1 cellular context compared by ENCODE assay signal in the genomic region with DNA sequence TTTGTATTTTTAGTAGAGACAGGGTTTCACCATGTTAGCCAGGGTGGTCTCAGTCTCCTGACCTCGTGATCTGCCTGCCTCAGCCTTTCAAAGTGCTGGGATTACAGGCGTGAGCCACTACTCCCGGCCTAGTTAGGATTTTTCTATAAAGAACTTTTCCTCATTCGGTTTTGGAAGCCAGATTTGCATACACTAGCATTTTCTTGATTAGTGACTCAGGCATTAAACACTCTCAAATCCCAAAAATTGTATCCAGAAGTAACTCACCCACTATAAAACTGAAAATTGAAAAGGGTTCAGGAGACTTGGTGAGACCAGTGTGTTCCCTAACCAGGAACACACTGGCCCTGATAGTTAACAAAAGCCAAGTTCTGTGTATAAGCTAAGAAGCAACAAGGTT.
TF ChIP-seq lines count a peak whose summit lies in the region.

No MANE protein-coding gene starts in this region.

TF ChIP-seq in H1, 55 proteins besides CTCF, POLR2A, EP300 and RAD21:
- TF ChIP-seq TBP (IDR thresholded peaks at IDR 0.05; ENCODE audit: low read depth, low read length), result no peak
- TF ChIP-seq CHD2 (IDR thresholded peaks at IDR 0.05; ENCODE audit: low read length), result no peak
- TF ChIP-seq KDM1A (IDR thresholded peaks at IDR 0.05; ENCODE audit: borderline replicate concordance, low read length), result no peak
- no peak for TF ChIP-seq SIX5 (IDR thresholded peaks at IDR 0.05; ENCODE audit: low read depth, low read length)
- no peak for TF ChIP-seq SRF (IDR thresholded peaks at IDR 0.05; ENCODE audit: low read depth, low read length)
- no peak for TF ChIP-seq BCL11A (IDR thresholded peaks at IDR 0.05; ENCODE audit: low read depth in 2 of 2, low read length in 2 of 2)
- TF ChIP-seq FOSL1 (IDR thresholded peaks at IDR 0.05; ENCODE audit: insufficient read depth, low read depth, low read length), result no peak
TF ChIP-seq in H1: peak in this region for 0.
